8 cellular contexts compared by ENCODE assay signal in genomic region chr4:3285558-3286334, GRCh38. TPM values are rescaled to one million over a fixed set of nuclear protein-coding genes. Genes with fewer than 3 reads are reported as not detected.
DNase-seq lines count a peak whose midpoint lies in the region; ATAC-seq and TF ChIP-seq lines count a peak whose summit lies in the region.

No MANE protein-coding gene starts in this region.

- H3K27me3 ChIP-seq in lower lobe of right lung (ENCODE audit: low read depth) (peaks cover 6% of the 10 kb centered on the region), thyroid gland (no peaks in the 10 kb centered on the region)

- TF ChIP-seq CTCF in lower lobe of right lung (IDR thresholded peaks at IDR 0.05) (no peak), thyroid gland (IDR thresholded peaks at IDR 0.05) (no peak)

- TF ChIP-seq POLR2A in thyroid gland (IDR thresholded peaks at IDR 0.05) = no peak

- H3K4me3 ChIP-seq in lower lobe of right lung (no peak overlapping the region), thyroid gland (replicated peaks in 1 of 3) (no peak overlapping the region)

- H3K27ac ChIP-seq in lower lobe of right lung = no peak overlapping the region
- no peak overlapping the region for H3K27ac ChIP-seq in thyroid gland

- peak; percentile 74 for DNase-seq in RPMI8226
- peak; percentile 76 for DNase-seq in lower lobe of right lung
- no peak for DNase-seq in stimulated activated CD4-positive, alpha-beta T cell treated with anti-CD3 and anti-CD28 coated beads, Interleukin-12 subunit alpha, Interleukin-12 subunit beta, amount 100 ng/mL, for 4 hours
- no peak for DNase-seq in NCI-H2227 (lab: John Stamatoyannopoulos, UW; ENCODE audit: unreplicated experiment)
- DNase-seq in middle frontal gyrus (ENCODE audit: extremely low spot score, low spot score) = no peak
- no peak for DNase-seq in thyroid gland

- peak; percentile 83 for ATAC-seq in GM18519 (IDR thresholded peaks at IDR 0.05; ENCODE audit: low FRiP score, unreplicated experiment)
- ATAC-seq in HG02610 (IDR thresholded peaks at IDR 0.05; ENCODE audit: unreplicated experiment) = peak; percentile 76
- peak; percentile 69 to 74 for ATAC-seq in lower lobe of right lung

- intact Hi-C loops in lower lobe of right lung (cut with DNase I) (no loop called here), thyroid gland (cut with DNase I) (no loop called here)

- 80 to 87% methylated on average over 14 to 37 of the region's 38 CpGs for WGBS in thyroid gland, 2 donors

- H3K36me3 ChIP-seq in lower lobe of right lung (no peaks in the 10 kb centered on the region), thyroid gland (no peaks in the 10 kb centered on the region)

- H3K4me1 ChIP-seq in lower lobe of right lung (peaks cover 16% of the 10 kb centered on the region), thyroid gland (peaks cover 0 to under 1% of the 10 kb centered on the region in 2 donors)

- H3K9me3 ChIP-seq in lower lobe of right lung (no peaks in the 10 kb centered on the region), thyroid gland (no peaks in the 10 kb centered on the region)

RNA-seq across cellular contexts. Expression of gene RGS12, which starts 7.1 kb away (rescaled TPM):
- total RNA-seq in lower lobe of right lung (59.5 TPM), thyroid gland (10 to 100 TPM; 14.6 to 25.1 (median 20.9) TPM)

RNA-seq across cellular contexts. Expression of gene MSANTD1, which starts 36.8 kb away (rescaled TPM):
- total RNA-seq in lower lobe of right lung (1.9 TPM), thyroid gland (1 to 10 TPM; 2.0 to 4.9 (median 2.4) TPM)

Comparison
In these comparisons a context has a peak if more than half of its experiments do, and no peak if none do; other contexts are left out.
1. DNase-seq: peak in RPMI8226 (single experiment) and lower lobe of right lung (single experiment); none in stimulated activated CD4-positive, alpha-beta T cell treated with anti-CD3 and anti-CD28 coated beads, Interleukin-12 subunit alpha, Interleukin-12 subunit beta, amount 100 ng/mL, for 4 hours (single experiment), NCI-H2227 (single experiment), middle frontal gyrus (single experiment) and thyroid gland (0 of 2).
2. Peak in every context shown above with its lines, with median percentiles within 50 percentile points of each other: ATAC-seq.